1 cellular context compared by ENCODE assay signal in the genomic region with DNA sequence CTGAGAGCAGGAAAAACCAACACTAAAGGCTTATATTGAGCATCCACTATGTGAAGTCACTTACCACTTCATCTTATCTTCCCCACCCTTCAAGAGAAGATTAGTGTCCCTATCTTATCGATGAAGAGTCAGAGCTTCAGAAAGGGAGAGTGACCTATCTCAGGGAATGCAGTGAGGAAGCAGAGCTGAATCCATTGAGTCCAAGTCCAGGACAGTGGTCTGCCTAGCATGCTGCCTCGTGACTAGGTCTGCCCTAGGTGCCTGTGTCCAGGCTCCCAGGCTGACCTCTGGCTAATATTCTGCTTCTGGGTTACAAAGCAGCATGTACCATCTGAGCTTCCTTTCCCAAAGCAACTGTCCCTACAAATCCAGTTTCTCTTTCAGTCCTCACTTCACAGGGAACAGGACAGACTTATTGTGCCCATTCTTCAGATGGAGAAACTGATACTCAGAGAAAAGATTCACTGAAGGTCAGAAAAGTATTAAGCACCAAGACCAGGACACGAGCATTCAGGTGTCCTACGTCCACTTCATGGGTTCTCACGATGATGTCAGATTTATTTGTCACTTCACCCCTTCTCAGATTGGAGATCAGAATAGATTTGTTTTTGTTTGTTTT.
TF ChIP-seq lines count a peak whose summit lies in the region.

No MANE protein-coding gene starts in this region.

TF ChIP-seq in H1, 55 proteins besides CTCF, POLR2A, EP300 and RAD21:
- TF ChIP-seq TAF7 (optimal IDR thresholded peaks at IDR 0.05; ENCODE audit: borderline replicate concordance, low read depth, low read length) (no peak), KDM1A (IDR thresholded peaks at IDR 0.05; ENCODE audit: borderline replicate concordance, low read length) (peak; percentile 93)
